8 cellular contexts compared by ENCODE assay signal in the genomic region with DNA sequence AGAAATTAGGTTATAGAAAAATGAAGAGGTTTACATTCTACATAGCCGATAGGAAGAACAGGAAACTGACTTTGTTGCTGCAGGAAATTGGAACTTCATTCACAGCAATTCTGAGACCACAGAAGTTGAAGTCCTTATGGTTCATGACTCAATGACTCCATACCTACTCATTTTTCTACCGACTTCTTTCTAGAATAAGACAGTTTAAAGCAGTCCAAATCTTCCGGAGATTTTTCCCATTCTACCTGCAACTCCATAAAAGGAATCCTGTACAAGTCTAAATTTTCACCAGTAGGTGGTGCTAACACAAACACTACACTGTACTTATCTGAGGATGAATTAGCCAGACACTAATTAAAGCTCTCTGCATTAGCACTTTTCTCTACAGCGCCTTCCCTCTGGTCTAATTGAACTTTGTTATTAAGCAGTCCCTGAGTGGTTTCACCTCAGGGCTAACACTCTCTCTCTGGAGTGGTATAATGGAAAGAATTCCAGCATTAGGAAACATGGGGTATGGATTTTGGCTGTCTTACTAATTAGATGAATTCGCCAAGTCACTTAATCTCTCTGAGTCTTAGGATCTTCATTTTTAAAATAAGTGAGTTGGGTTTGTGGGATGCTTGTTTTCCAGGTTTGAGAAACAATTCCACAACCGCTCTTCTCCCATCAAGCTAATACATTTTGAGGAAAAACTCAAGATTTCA.
A peak's percentile ranks its signal among the peaks of the same experiment; 100 is the strongest.
DNase-seq lines count a peak whose midpoint lies in the region; ATAC-seq, FAIRE-seq and TF ChIP-seq lines count a peak whose summit lies in the region.

No MANE protein-coding gene starts in this region.

- H2AFZ ChIP-seq in SU-DHL-6 (ENCODE audit: low read depth, low read length, severe bottlenecking) = no peak overlapping the region

- peak; percentile 49 for FAIRE-seq in A204.1 (lab: Jason Lieb, UNC)

- H3K27me3 Mint-ChIP-seq in natural killer cell treated with Interleukin-12 subunit alpha and Interleukin-12 subunit beta and Interleukin-15 and Interleukin-18, amount 100 ng/mL, for 72 hours = peaks cover 0 to 12% of the 10 kb centered on the region in 2 donors

- no peak overlapping the region for H3K9ac ChIP-seq in SU-DHL-6 (ENCODE audit: low read length)

- no peaks in the 10 kb centered on the region for H4K20me1 ChIP-seq in SU-DHL-6 (ENCODE audit: low read depth, low read length)

- H3K9me3 ChIP-seq in SU-DHL-6 (ENCODE audit: insufficient read depth, low read length) (no peaks in the 10 kb centered on the region), esophagus squamous epithelium (peaks cover 0 to 3% (median 3%) of the 10 kb centered on the region in 3 donors)

- H3K27me3 ChIP-seq in SU-DHL-6 (ENCODE audit: low read length) = no peaks in the 10 kb centered on the region
- H3K27me3 ChIP-seq in esophagus squamous epithelium = peaks cover 0 to 67% (median 0%) of the 10 kb centered on the region in 4 donors

- peaks cover 29% of the 10 kb centered on the region for H3K36me3 Mint-ChIP-seq in natural killer cell treated with Interleukin-12 subunit alpha and Interleukin-12 subunit beta and Interleukin-15 and Interleukin-18, amount 100 ng/mL, for 72 hours

- H3K4me1 Mint-ChIP-seq in natural killer cell treated with Interleukin-12 subunit alpha and Interleukin-12 subunit beta and Interleukin-15 and Interleukin-18, amount 100 ng/mL, for 72 hours (ENCODE audit: low read depth in 2 of 2) = peaks cover 61 to 79% of the 10 kb centered on the region in 2 donors

- no peaks in the 10 kb centered on the region for H3F3A ChIP-seq in SU-DHL-6 (ENCODE audit: insufficient read depth)

- H3K27ac ChIP-seq in SU-DHL-6 (ENCODE audit: low read depth, low read length) (no peak overlapping the region), esophagus squamous epithelium (no peak overlapping the region)

- peaks cover 9% of the 10 kb centered on the region for H3K9me3 Mint-ChIP-seq in natural killer cell treated with Interleukin-12 subunit alpha and Interleukin-12 subunit beta and Interleukin-15 and Interleukin-18, amount 100 ng/mL, for 72 hours

- TF ChIP-seq POLR2A in esophagus squamous epithelium (IDR thresholded peaks at IDR 0.05) = no peak

- H3K4me3 Mint-ChIP-seq in natural killer cell treated with Interleukin-12 subunit alpha and Interleukin-12 subunit beta and Interleukin-15 and Interleukin-18, amount 100 ng/mL, for 72 hours = peak overlapping the region; percentile 55

- H3K4me3 ChIP-seq in SU-DHL-6 (ENCODE audit: insufficient read depth, low read length, poor library complexity, severe bottlenecking) (no peak overlapping the region), esophagus squamous epithelium (no peak overlapping the region)

- H3K4me2 ChIP-seq in SU-DHL-6 (ENCODE audit: low read depth, low read length, poor library complexity, severe bottlenecking) = no peak overlapping the region

- no peaks in the 10 kb centered on the region for H3K9me2 ChIP-seq in SU-DHL-6 (replicated peaks; ENCODE audit: insufficient read depth, low read length)

- DNase-seq in NCI-H1105 (lab: John Stamatoyannopoulos, UW) (peak; percentile 38), esophagus squamous epithelium (lab: John Stamatoyannopoulos, UW) (no peak), DMS79 (lab: John Stamatoyannopoulos, UW) (no peak)
- no peak for DNase-seq in natural killer cell treated with Interleukin-12 subunit alpha and Interleukin-12 subunit beta and Interleukin-15 and Interleukin-18, amount 100 ng/mL, for 72 hours (ENCODE audit: low spot score)

- H3K36me3 ChIP-seq in SU-DHL-6 (ENCODE audit: low read length) = no peaks in the 10 kb centered on the region
- no peaks in the 10 kb centered on the region for H3K36me3 ChIP-seq in esophagus squamous epithelium

- no peaks in the 10 kb centered on the region for H3K79me2 ChIP-seq in SU-DHL-6 (ENCODE audit: insufficient read depth, low read length)

- intact Hi-C loops in esophagus squamous epithelium (cut with DNase I) = loop anchor here (10.0 kb wide), 1 partner anchor 243 kb away; a partner anchor contains a TSS

- WGBS in esophagus squamous epithelium, 2 donors = 35 to 42% methylated on average over 6 of the region's 6 CpGs

- ATAC-seq in natural killer cell treated with Interleukin-12 subunit alpha and Interleukin-12 subunit beta and Interleukin-15 and Interleukin-18, amount 100 ng/mL, for 72 hours = peak; percentile 56 to 65
- ATAC-seq in HG03196 (IDR thresholded peaks at IDR 0.05; ENCODE audit: unreplicated experiment) = no peak

- H3K4me1 ChIP-seq in esophagus squamous epithelium = peaks cover 0 to 39% (median 30%) of the 10 kb centered on the region in 3 donors

- TF ChIP-seq CTCF in GM12873 (IDR thresholded peaks at IDR 0.05; ENCODE audit: insufficient read depth, low read depth, low read length, missing control alignments) (peak; percentile 58), SU-DHL-6 (IDR thresholded peaks at IDR 0.05; ENCODE audit: insufficient read depth, low read length, poor library complexity, severe bottlenecking) (peak; percentile 72), esophagus squamous epithelium (IDR thresholded peaks at IDR 0.05) (peak; percentile 48 to 80 (median 67))

- H3K27ac Mint-ChIP-seq in natural killer cell treated with Interleukin-12 subunit alpha and Interleukin-12 subunit beta and Interleukin-15 and Interleukin-18, amount 100 ng/mL, for 72 hours = peak overlapping the region; percentile 91 to 98
